In the genomic region with DNA sequence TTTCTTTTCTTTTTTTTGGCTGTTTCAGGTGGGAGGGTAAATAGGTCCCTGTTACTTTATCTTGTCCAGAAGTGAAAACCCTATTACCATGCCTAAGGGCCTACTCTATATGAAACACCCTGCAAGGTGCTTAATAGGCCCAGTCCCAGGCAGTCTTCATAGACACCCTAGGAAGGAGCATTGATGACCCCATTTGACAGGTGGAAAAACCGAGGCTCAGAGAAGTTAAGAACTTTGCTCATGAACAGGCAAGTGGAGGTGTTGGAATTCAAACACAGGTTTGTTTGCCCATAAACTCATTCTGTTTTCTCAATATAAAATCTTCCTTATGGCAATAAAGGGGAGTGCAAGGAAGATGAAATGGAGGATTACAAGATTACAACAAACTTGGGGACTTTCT, we compare ENCODE assay signal across 1 cellular context.
TF ChIP-seq lines count a peak whose summit lies in the region.

No MANE protein-coding gene starts in this region.

TF ChIP-seq in K562, 482 proteins besides CTCF, POLR2A, EP300 and RAD21 (continued from another document):
- TF ChIP-seq PHF20 (IDR thresholded peaks at IDR 0.05; ENCODE audit: partially characterized antibody) (peak; percentile 65), ATF1 (CRISPR knock-in tag; IDR thresholded peaks at IDR 0.05) (no peak), ATF1 (tag; IDR thresholded peaks at IDR 0.05) (no peak), CBX3 (IDR thresholded peaks at IDR 0.05; ENCODE audit: borderline replicate concordance in 1 of 2, low read length in 2 of 2) (peak in 1 of 2 experiments; percentile 76; a peak in 2 of 3 replicates), MIER1 (IDR thresholded peaks at IDR 0.05; ENCODE audit: low read depth) (no peak), HSF4 (CRISPR knock-in tag; IDR thresholded peaks at IDR 0.05; ENCODE audit: borderline replicate concordance) (no peak), ERF (CRISPR knock-in tag; IDR thresholded peaks at IDR 0.05) (no peak), NFATC3 (IDR thresholded peaks at IDR 0.05) (no peak), DNMT1 (IDR thresholded peaks at IDR 0.05) (no peak), ZNF695 (CRISPR knock-in tag; IDR thresholded peaks at IDR 0.05) (no peak), ZNF778 (CRISPR knock-in tag; IDR thresholded peaks at IDR 0.05) (no peak), ASH1L (IDR thresholded peaks at IDR 0.05; ENCODE audit: borderline replicate concordance, low read depth, partially characterized antibody) (no peak), MEIS2 (IDR thresholded peaks at IDR 0.05; ENCODE audit: partially characterized antibody) (no peak), ZFP1 (CRISPR knock-in tag; IDR thresholded peaks at IDR 0.05) (no peak), CBX1 (IDR thresholded peaks at IDR 0.05; ENCODE audit: low read depth) (peak; percentile 91), TOE1 (IDR thresholded peaks at IDR 0.05; ENCODE audit: borderline replicate concordance) (no peak), TOE1 (CRISPR knock-in tag; IDR thresholded peaks at IDR 0.05; ENCODE audit: borderline replicate concordance, low read depth) (no peak), ZNF263 (CRISPR knock-in tag; IDR thresholded peaks at IDR 0.05; ENCODE audit: borderline replicate concordance) (no peak), HNRNPH1 (optimal IDR thresholded peaks at IDR 0.05; ENCODE audit: low read depth, low read length) (no peak), HMG20A (CRISPR knock-in tag; conservative IDR thresholded peaks at IDR 0.05) (no peak), EHMT2 (IDR thresholded peaks at IDR 0.05) (no peak), RCOR1 (IDR thresholded peaks at IDR 0.05; ENCODE audit: borderline replicate concordance in 1 of 2, low read depth in 2 of 2, low read length in 2 of 2) (peak in 1 of 2 experiments; percentile 73; a peak in 2 of 4 replicates), SMAD1 (IDR thresholded peaks at IDR 0.05; ENCODE audit: low read depth, low read length, partially characterized antibody) (no peak), ZFPM2 (CRISPR knock-in tag; IDR thresholded peaks at IDR 0.05) (no peak)
- TF ChIP-seq, protein P1, sequence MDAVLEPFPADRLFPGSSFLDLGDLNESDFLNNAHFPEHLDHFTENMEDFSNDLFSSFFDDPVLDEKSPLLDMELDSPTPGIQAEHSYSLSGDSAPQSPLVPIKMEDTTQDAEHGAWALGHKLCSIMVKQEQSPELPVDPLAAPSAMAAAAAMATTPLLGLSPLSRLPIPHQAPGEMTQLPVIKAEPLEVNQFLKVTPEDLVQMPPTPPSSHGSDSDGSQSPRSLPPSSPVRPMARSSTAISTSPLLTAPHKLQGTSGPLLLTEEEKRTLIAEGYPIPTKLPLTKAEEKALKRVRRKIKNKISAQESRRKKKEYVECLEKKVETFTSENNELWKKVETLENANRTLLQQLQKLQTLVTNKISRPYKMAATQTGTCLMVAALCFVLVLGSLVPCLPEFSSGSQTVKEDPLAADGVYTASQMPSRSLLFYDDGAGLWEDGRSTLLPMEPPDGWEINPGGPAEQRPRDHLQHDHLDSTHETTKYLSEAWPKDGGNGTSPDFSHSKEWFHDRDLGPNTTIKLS (IDR thresholded peaks at IDR 0.05; ENCODE audit: borderline replicate concordance, low read depth): no peak
- TF ChIP-seq, protein P2, sequence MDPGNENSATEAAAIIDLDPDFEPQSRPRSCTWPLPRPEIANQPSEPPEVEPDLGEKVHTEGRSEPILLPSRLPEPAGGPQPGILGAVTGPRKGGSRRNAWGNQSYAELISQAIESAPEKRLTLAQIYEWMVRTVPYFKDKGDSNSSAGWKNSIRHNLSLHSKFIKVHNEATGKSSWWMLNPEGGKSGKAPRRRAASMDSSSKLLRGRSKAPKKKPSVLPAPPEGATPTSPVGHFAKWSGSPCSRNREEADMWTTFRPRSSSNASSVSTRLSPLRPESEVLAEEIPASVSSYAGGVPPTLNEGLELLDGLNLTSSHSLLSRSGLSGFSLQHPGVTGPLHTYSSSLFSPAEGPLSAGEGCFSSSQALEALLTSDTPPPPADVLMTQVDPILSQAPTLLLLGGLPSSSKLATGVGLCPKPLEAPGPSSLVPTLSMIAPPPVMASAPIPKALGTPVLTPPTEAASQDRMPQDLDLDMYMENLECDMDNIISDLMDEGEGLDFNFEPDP (CRISPR knock-in tag; IDR thresholded peaks at IDR 0.05): no peak
- TF ChIP-seq, protein P3, sequence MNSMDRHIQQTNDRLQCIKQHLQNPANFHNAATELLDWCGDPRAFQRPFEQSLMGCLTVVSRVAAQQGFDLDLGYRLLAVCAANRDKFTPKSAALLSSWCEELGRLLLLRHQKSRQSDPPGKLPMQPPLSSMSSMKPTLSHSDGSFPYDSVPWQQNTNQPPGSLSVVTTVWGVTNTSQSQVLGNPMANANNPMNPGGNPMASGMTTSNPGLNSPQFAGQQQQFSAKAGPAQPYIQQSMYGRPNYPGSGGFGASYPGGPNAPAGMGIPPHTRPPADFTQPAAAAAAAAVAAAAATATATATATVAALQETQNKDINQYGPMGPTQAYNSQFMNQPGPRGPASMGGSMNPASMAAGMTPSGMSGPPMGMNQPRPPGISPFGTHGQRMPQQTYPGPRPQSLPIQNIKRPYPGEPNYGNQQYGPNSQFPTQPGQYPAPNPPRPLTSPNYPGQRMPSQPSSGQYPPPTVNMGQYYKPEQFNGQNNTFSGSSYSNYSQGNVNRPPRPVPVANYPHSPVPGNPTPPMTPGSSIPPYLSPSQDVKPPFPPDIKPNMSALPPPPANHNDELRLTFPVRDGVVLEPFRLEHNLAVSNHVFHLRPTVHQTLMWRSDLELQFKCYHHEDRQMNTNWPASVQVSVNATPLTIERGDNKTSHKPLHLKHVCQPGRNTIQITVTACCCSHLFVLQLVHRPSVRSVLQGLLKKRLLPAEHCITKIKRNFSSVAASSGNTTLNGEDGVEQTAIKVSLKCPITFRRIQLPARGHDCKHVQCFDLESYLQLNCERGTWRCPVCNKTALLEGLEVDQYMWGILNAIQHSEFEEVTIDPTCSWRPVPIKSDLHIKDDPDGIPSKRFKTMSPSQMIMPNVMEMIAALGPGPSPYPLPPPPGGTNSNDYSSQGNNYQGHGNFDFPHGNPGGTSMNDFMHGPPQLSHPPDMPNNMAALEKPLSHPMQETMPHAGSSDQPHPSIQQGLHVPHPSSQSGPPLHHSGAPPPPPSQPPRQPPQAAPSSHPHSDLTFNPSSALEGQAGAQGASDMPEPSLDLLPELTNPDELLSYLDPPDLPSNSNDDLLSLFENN (IDR thresholded peaks at IDR 0.05; ENCODE audit: low read depth in 2 of 2, low read length in 2 of 2): no peak
TF ChIP-seq in K562: peak in this region for 11.
